Comparison of ENCODE assay signal across 36 cellular contexts in genomic region chr6:143227675-143228074, GRCh38.
"Had no signal": no experiment of that assay in that cellular context is flagged by ENCODE, and none has a peak within 500 bp of the region (broad histone marks: within the 10 kb centered on the region; RNA-seq: fewer than 3 reads in every experiment).

No MANE protein-coding gene starts in this region.

- H3K27me3 Mint-ChIP-seq: activated B cell treated with CpG ODN at 0.5 μM for 24 hours; activated CD4-positive, alpha-beta memory T cell treated with anti-CD3 and anti-CD28 coated beads for 36 hours; activated CD4-positive, alpha-beta T cell treated with anti-CD3 and anti-CD28 coated beads, Interleukin-2, amount 10 ng/mL, durations not matched to agents 24 days and 14 days; activated CD8-positive, alpha-beta T cell treated with anti-CD3 and anti-CD28 coated beads for 36 hours; activated naive CD8-positive, alpha-beta T cell treated with anti-CD3 and anti-CD28 coated beads for 36 hours; activated T-helper 17 cell treated with anti-CD3 and anti-CD28 coated beads, Interleukin-2, amount 50 U/mL, for 72 hours had no signal

- H3K36me3 Mint-ChIP-seq: activated CD4-positive, alpha-beta memory T cell treated with anti-CD3 and anti-CD28 coated beads for 36 hours; activated naive CD8-positive, alpha-beta T cell treated with anti-CD3 and anti-CD28 coated beads for 36 hours had no signal

- H3K36me3 ChIP-seq: ascending aorta, brain microvascular endothelial cell, breast epithelium had no signal

- H3K27ac ChIP-seq: ascending aorta, body of pancreas, brain microvascular endothelial cell, breast epithelium, VCaP had no signal

- ATAC-seq: activated CD8-positive, alpha-beta T cell treated with anti-CD3 and anti-CD28 coated beads for 36 hours; activated naive CD4-positive, alpha-beta T cell treated with anti-CD3 and anti-CD28 coated beads, Interleukin-2, amount 50 U/mL, for 72 hours; activated T-cell treated with anti-CD3 and anti-CD28 coated beads, Interleukin-2, amount 50 U/mL, for 4 hours; activated T-cell treated with anti-CD3 and anti-CD28 coated beads, Interleukin-2, amount 50 U/mL, for 72 hours; activated T-helper 17 cell treated with anti-CD3 and anti-CD28 coated beads, Interleukin-2, amount 50 U/mL, for 72 hours; body of pancreas had no signal

- H3K9me3 Mint-ChIP-seq: activated B cell treated with CpG ODN at 0.5 μM for 24 hours; activated CD4-positive, alpha-beta memory T cell treated with anti-CD3 and anti-CD28 coated beads for 36 hours; activated CD8-positive, alpha-beta T cell treated with anti-CD3 and anti-CD28 coated beads for 36 hours; activated naive CD4-positive, alpha-beta T cell treated with anti-CD3 and anti-CD28 coated beads for 36 hours; activated naive CD8-positive, alpha-beta T cell treated with anti-CD3 and anti-CD28 coated beads for 36 hours; activated T-cell treated with anti-CD3 and anti-CD28 coated beads, Interleukin-2, amount 50 U/mL, for 4 hours; activated T-cell treated with anti-CD3 and anti-CD28 coated beads, Interleukin-2, amount 50 U/mL, for 72 hours; activated T-helper 1 cell treated with anti-CD3 and anti-CD28 coated beads, Interleukin-12 subunit alpha, Interleukin-12 subunit beta, Interleukin-2, Interleukin-4 antibody, amounts not matched to agents 30 ng/mL and 10 ng/mL and 1 ng/mL, durations not matched to agents 14 hours and 24 hours and 36 hours; activated T-helper 17 cell treated with anti-CD3 and anti-CD28 coated beads, Interleukin-2, amount 50 U/mL, for 72 hours; T-helper 2 cell treated with Interferon-gamma antibody and Interleukin-4, amounts not matched to agents 5 μg/mL and 100 μg/mL, for 36 hours had no signal

- H3K27ac Mint-ChIP-seq: activated B cell treated with CpG ODN at 0.5 μM for 24 hours; activated CD4-positive, alpha-beta memory T cell treated with anti-CD3 and anti-CD28 coated beads for 36 hours; activated CD4-positive, alpha-beta T cell treated with anti-CD3 and anti-CD28 coated beads, Interleukin-2, amount 10 ng/mL, durations not matched to agents 24 days and 14 days; activated CD8-positive, alpha-beta T cell treated with anti-CD3 and anti-CD28 coated beads for 36 hours; activated naive CD4-positive, alpha-beta T cell treated with anti-CD3 and anti-CD28 coated beads for 36 hours; activated naive CD8-positive, alpha-beta T cell treated with anti-CD3 and anti-CD28 coated beads for 36 hours; activated T-cell treated with anti-CD3 and anti-CD28 coated beads, Interleukin-2, amount 50 U/mL, for 72 hours; activated T-helper 1 cell treated with anti-CD3 and anti-CD28 coated beads, Interleukin-12 subunit alpha, Interleukin-12 subunit beta, Interleukin-2, Interleukin-4 antibody, amounts not matched to agents 30 ng/mL and 10 ng/mL and 1 ng/mL, durations not matched to agents 14 hours and 24 hours and 36 hours; activated T-helper 17 cell treated with anti-CD3 and anti-CD28 coated beads, Interleukin-2, amount 50 U/mL, for 72 hours; T-helper 1 cell treated with Interleukin-12 subunit alpha and Interleukin-12 subunit beta and Interleukin-4 antibody, amounts not matched to agents 30 μg/mL and 1 μg/mL, for 36 hours; T-helper 2 cell treated with Interferon-gamma antibody and Interleukin-4, amounts not matched to agents 5 μg/mL and 100 μg/mL, for 36 hours had no signal

- H3K4me1 ChIP-seq: ascending aorta, breast epithelium had no signal

- H3K4me3 ChIP-seq: ascending aorta, body of pancreas, breast epithelium had no signal

- H3K9me3 ChIP-seq: ascending aorta, body of pancreas, breast epithelium had no signal

- H3K4me1 Mint-ChIP-seq: activated B cell treated with CpG ODN at 0.5 μM for 24 hours; activated CD4-positive, alpha-beta T cell treated with anti-CD3 and anti-CD28 coated beads, Interleukin-2, amount 10 ng/mL, durations not matched to agents 24 days and 14 days; activated naive CD8-positive, alpha-beta T cell treated with anti-CD3 and anti-CD28 coated beads for 36 hours; activated T-helper 17 cell treated with anti-CD3 and anti-CD28 coated beads, Interleukin-2, amount 50 U/mL, for 72 hours had no signal

- H3K4me3 Mint-ChIP-seq: activated B cell treated with CpG ODN at 0.5 μM for 24 hours; activated CD4-positive, alpha-beta memory T cell treated with anti-CD3 and anti-CD28 coated beads for 36 hours; activated CD4-positive, alpha-beta T cell treated with anti-CD3 and anti-CD28 coated beads, Interleukin-2, amount 10 ng/mL, durations not matched to agents 24 days and 14 days; activated CD8-positive, alpha-beta T cell treated with anti-CD3 and anti-CD28 coated beads for 36 hours; activated naive CD4-positive, alpha-beta T cell treated with anti-CD3 and anti-CD28 coated beads for 36 hours; activated naive CD8-positive, alpha-beta T cell treated with anti-CD3 and anti-CD28 coated beads for 36 hours; activated T-cell treated with anti-CD3 and anti-CD28 coated beads, Interleukin-2, amount 50 U/mL, for 4 hours; activated T-cell treated with anti-CD3 and anti-CD28 coated beads, Interleukin-2, amount 50 U/mL, for 72 hours; activated T-helper 1 cell treated with anti-CD3 and anti-CD28 coated beads, Interleukin-12 subunit alpha, Interleukin-12 subunit beta, Interleukin-2, Interleukin-4 antibody, amounts not matched to agents 30 ng/mL and 10 ng/mL and 1 ng/mL, durations not matched to agents 14 hours and 24 hours and 36 hours; activated T-helper 17 cell treated with anti-CD3 and anti-CD28 coated beads, Interleukin-2, amount 50 U/mL, for 72 hours; T-helper 1 cell treated with Interleukin-12 subunit alpha and Interleukin-12 subunit beta and Interleukin-4 antibody, amounts not matched to agents 30 μg/mL and 1 μg/mL, for 36 hours; T-helper 2 cell treated with Interferon-gamma antibody and Interleukin-4, amounts not matched to agents 5 μg/mL and 100 μg/mL, for 36 hours had no signal

- H3K27me3 ChIP-seq: ascending aorta, body of pancreas, brain microvascular endothelial cell, breast epithelium had no signal

- FAIRE-seq: TTC549 had no signal

- DNase-seq: activated B cell treated with CpG ODN at 0.5 μM for 24 hours; activated CD4-positive, alpha-beta memory T cell treated with anti-CD3 and anti-CD28 coated beads for 36 hours; activated CD4-positive, alpha-beta T cell treated with anti-CD3 and anti-CD28 coated beads for 4 hours; activated CD4-positive, alpha-beta T cell treated with anti-CD3 and anti-CD28 coated beads, Interleukin-2, amount 10 ng/mL, durations not matched to agents 24 days and 14 days; activated CD4-positive, alpha-beta T cell treated with anti-CD3 and anti-CD28 coated beads, Interleukin-2, amount 50 U/mL, for 1 hour; activated CD4-positive, alpha-beta T cell treated with anti-CD3 and anti-CD28 coated beads, Interleukin-2, amount 50 U/mL, for 4 hours; activated CD4-positive, CD25-positive, alpha-beta regulatory T cell treated with anti-CD3 and anti-CD28 coated beads, Interleukin-2, amount 50 U/mL, for 72 hours; activated CD8-positive, alpha-beta memory T cell treated with anti-CD3 and anti-CD28 coated beads, Interleukin-2, amount 50 U/mL, for 4 hours; activated CD8-positive, alpha-beta T cell treated with anti-CD3 and anti-CD28 coated beads for 36 hours; activated effector memory CD4-positive, alpha-beta T cell treated with anti-CD3 and anti-CD28 coated beads, Interleukin-2, amount 50 U/mL, for 16 hours; activated gamma-delta T cell treated with Interleukin-2 at 50 U/mL for 16 hours; activated naive CD4-positive, alpha-beta T cell; activated naive CD4-positive, alpha-beta T cell treated with anti-CD3 and anti-CD28 coated beads for 36 hours; activated naive CD4-positive, alpha-beta T cell treated with anti-CD3 and anti-CD28 coated beads, Interleukin-2, amount 50 U/mL, for 16 hours; activated naive CD8-positive, alpha-beta T cell treated with anti-CD3 and anti-CD28 coated beads for 36 hours; activated T-cell treated with anti-CD3 and anti-CD28 coated beads for 4 hours; activated T-cell treated with anti-CD3 and anti-CD28 coated beads, Interleukin-2, amount 50 U/mL, for 1 hour; activated T-cell treated with anti-CD3 and anti-CD28 coated beads, Interleukin-2, amount 50 U/mL, for 4 hours; activated T-cell treated with anti-CD3 and anti-CD28 coated beads, Interleukin-2, amount 50 U/mL, for 72 hours; amygdala; anterior cingulate cortex; body of pancreas; brain microvascular endothelial cell; central memory CD4-positive, alpha-beta T cell; T-helper 1 cell; T-helper 2 cell; T-helper 9 cell had no signal
